In genomic region chr6:137754366-137754765, GRCh38 we compare ENCODE assay signal across 1 cellular context.
TF ChIP-seq lines count a peak whose summit lies in the region.

No MANE protein-coding gene starts in this region.

TF ChIP-seq in GM12878, 131 proteins besides CTCF, POLR2A, EP300 and RAD21 (continued from another document):
- TF ChIP-seq, protein P1, sequence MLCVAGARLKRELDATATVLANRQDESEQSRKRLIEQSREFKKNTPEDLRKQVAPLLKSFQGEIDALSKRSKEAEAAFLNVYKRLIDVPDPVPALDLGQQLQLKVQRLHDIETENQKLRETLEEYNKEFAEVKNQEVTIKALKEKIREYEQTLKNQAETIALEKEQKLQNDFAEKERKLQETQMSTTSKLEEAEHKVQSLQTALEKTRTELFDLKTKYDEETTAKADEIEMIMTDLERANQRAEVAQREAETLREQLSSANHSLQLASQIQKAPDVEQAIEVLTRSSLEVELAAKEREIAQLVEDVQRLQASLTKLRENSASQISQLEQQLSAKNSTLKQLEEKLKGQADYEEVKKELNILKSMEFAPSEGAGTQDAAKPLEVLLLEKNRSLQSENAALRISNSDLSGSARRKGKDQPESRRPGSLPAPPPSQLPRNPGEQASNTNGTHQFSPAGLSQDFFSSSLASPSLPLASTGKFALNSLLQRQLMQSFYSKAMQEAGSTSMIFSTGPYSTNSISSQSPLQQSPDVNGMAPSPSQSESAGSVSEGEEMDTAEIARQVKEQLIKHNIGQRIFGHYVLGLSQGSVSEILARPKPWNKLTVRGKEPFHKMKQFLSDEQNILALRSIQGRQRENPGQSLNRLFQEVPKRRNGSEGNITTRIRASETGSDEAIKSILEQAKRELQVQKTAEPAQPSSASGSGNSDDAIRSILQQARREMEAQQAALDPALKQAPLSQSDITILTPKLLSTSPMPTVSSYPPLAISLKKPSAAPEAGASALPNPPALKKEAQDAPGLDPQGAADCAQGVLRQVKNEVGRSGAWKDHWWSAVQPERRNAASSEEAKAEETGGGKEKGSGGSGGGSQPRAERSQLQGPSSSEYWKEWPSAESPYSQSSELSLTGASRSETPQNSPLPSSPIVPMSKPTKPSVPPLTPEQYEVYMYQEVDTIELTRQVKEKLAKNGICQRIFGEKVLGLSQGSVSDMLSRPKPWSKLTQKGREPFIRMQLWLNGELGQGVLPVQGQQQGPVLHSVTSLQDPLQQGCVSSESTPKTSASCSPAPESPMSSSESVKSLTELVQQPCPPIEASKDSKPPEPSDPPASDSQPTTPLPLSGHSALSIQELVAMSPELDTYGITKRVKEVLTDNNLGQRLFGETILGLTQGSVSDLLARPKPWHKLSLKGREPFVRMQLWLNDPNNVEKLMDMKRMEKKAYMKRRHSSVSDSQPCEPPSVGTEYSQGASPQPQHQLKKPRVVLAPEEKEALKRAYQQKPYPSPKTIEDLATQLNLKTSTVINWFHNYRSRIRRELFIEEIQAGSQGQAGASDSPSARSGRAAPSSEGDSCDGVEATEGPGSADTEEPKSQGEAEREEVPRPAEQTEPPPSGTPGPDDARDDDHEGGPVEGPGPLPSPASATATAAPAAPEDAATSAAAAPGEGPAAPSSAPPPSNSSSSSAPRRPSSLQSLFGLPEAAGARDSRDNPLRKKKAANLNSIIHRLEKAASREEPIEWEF (IDR thresholded peaks at IDR 0.05; ENCODE audit: insufficient replicate concordance, low read depth, low read length): no peak
- TF ChIP-seq NFYA (IDR thresholded peaks at IDR 0.05; ENCODE audit: borderline replicate concordance, low read depth, low read length): no peak
- no peak for TF ChIP-seq POU2F2 (IDR thresholded peaks at IDR 0.05; ENCODE audit: borderline replicate concordance, low read depth, low read length)
- peak; percentile 61 for TF ChIP-seq IKZF1 (conservative IDR thresholded peaks at IDR 0.05)
- TF ChIP-seq, protein P2, sequence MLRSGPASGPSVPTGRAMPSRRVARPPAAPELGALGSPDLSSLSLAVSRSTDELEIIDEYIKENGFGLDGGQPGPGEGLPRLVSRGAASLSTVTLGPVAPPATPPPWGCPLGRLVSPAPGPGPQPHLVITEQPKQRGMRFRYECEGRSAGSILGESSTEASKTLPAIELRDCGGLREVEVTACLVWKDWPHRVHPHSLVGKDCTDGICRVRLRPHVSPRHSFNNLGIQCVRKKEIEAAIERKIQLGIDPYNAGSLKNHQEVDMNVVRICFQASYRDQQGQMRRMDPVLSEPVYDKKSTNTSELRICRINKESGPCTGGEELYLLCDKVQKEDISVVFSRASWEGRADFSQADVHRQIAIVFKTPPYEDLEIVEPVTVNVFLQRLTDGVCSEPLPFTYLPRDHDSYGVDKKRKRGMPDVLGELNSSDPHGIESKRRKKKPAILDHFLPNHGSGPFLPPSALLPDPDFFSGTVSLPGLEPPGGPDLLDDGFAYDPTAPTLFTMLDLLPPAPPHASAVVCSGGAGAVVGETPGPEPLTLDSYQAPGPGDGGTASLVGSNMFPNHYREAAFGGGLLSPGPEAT (IDR thresholded peaks at IDR 0.05; ENCODE audit: low read depth): 0 out of 2 replicates have a peak, but pooled peaks have one; percentile 39
- TF ChIP-seq MTA2 (IDR thresholded peaks at IDR 0.05; ENCODE audit: low read depth): peak; percentile 66; the same call in 1 of the 2 replicates
- TF ChIP-seq IKZF2 (IDR thresholded peaks at IDR 0.05): peak; percentile 64 to 68; a peak in 3 of 4 replicates
- TF ChIP-seq JUNB (IDR thresholded peaks at IDR 0.05): no peak
- TF ChIP-seq RUNX3 (IDR thresholded peaks at IDR 0.05; ENCODE audit: low read length): peak; percentile 50; the same call in 1 of the 2 replicates
- peak in 1 of 2 experiments; percentile 57; a peak in 1 of 4 replicates for TF ChIP-seq ETV6 (conservative IDR thresholded peaks at IDR 0.05 in 1 of 2, IDR thresholded peaks at IDR 0.05 in 1 of 2; ENCODE audit: borderline replicate concordance in 1 of 2, low read depth in 1 of 2)
- no peak; the same call in 1 of the 2 replicates for TF ChIP-seq ATF2 (IDR thresholded peaks at IDR 0.05; ENCODE audit: low read length)
- no peak for TF ChIP-seq TCF3 (IDR thresholded peaks at IDR 0.05; ENCODE audit: borderline replicate concordance, insufficient read depth, low read depth, low read length)
- TF ChIP-seq BMI1 (IDR thresholded peaks at IDR 0.05; ENCODE audit: borderline replicate concordance): peak; percentile 56
